ENCODE assay signal across 10 cellular contexts in the genomic region with DNA sequence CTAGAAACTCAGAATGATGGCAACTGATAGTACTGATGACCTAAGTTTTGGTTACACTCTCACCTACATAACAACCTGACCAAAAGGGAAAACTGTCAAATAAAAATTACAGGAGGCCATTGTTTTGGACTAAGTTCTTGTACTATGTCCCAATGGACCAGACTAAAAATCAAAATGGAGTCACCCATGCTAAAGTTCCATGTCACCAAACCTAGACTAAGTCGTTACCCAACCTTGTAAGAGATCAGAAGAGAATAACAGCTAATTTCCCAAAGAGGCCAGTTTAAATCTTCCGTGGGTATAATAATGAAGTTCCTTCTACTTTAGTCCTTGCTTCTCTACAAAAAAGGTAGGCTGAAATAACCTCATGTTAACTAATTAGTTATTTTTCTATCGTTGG. TPM values are rescaled to one million over a fixed set of nuclear protein-coding genes. Genes with fewer than 3 reads are reported as not detected.
"Had no signal": no experiment of that assay in that cellular context is flagged by ENCODE, and none has a peak within 500 bp of the region (broad histone marks: within the 10 kb centered on the region; RNA-seq: fewer than 3 reads in every experiment).

No MANE protein-coding gene starts in this region.

- FAIRE-seq: H1, H54, HTR-8/SVneo had no signal

- DNase-seq: H9, HCEC 1CT, IMR-90, KBM-7 had no signal

- H3K4me3 ChIP-seq: GM23338 had no signal

- H3K9ac ChIP-seq: KMS-11 had no signal

- H3K27ac ChIP-seq: KMS-11 had no signal

- ATAC-seq: GM23338 had no signal

- H2AFZ ChIP-seq: GM23338 had no signal

- H3K4me2 ChIP-seq: GM23338, KMS-11 had no signal

RNA-seq across cellular contexts. Expression of gene C3orf49, which starts 32.2 kb away (rescaled TPM):
- total RNA-seq: GM23338, H1, H9, HT-29, IMR-90 had no signal
- polyA plus RNA-seq: H1, IMR-90 had no signal
